Comparison of ENCODE assay signal across 17 cellular contexts in the genomic region with DNA sequence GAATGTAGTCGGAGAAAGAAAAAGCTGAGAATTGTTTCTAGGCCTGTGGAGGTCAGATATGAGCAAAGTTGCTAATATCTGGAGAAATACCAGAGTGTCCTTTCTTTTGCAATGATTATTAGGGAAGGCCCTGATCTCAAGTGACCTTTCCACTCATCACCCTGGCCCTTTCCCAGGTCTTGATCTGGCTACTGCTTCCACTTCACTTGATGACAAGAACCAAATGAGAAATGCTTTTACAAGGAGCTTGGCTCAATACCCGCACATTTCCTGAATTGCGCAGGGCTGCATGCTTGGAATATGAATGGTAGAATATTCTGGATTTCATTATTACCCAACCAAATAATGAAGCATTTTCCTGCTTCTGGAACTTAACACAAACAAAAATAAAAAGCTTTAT.
A peak's percentile ranks its signal among the peaks of the same experiment; 100 is the strongest.
DNase-seq lines count a peak whose midpoint lies in the region; ATAC-seq and TF ChIP-seq lines count a peak whose summit lies in the region.
"Had no signal": no experiment of that assay in that cellular context is flagged by ENCODE, and none has a peak within 500 bp of the region (broad histone marks: within the 10 kb centered on the region; RNA-seq: fewer than 3 reads in every experiment).

No MANE protein-coding gene starts in this region.

- H3K4me3 ChIP-seq in gastroesophageal sphincter = no peak overlapping the region
- no peak overlapping the region for H3K4me3 ChIP-seq in aorta (ENCODE audit: low read length in 2 of 2)
- H3K4me3 ChIP-seq: prostate gland had no signal

- H3K9me3 Mint-ChIP-seq in chondrocyte (ENCODE audit: low read depth) = no peaks in the 10 kb centered on the region
- H3K9me3 Mint-ChIP-seq: activated naive CD8-positive, alpha-beta T cell treated with anti-CD3 and anti-CD28 coated beads for 36 hours; CD4-positive, alpha-beta memory T cell had no signal

- TF ChIP-seq CTCF in gastroesophageal sphincter (IDR thresholded peaks at IDR 0.05) (no peak), chondrocyte (IDR thresholded peaks at IDR 0.05) (no peak)

- TF ChIP-seq POLR2A in gastroesophageal sphincter (IDR thresholded peaks at IDR 0.05) = no peak

- no peak for TF ChIP-seq EP300 in gastroesophageal sphincter (IDR thresholded peaks at IDR 0.05)

- H3K27ac ChIP-seq in gastroesophageal sphincter = no peak overlapping the region
- H3K27ac ChIP-seq in aorta (ENCODE audit: low read depth in 1 of 2, low read length in 2 of 2) = no peak overlapping the region
- H3K27ac ChIP-seq: prostate gland had no signal

- H3K4me1 ChIP-seq in gastroesophageal sphincter (no peaks in the 10 kb centered on the region), aorta (ENCODE audit: control insufficient read depth in 1 of 2, insufficient read depth in 2 of 2, low read length in 2 of 2) (no peaks in the 10 kb centered on the region)
- H3K4me1 ChIP-seq: prostate gland had no signal

- H3K27ac Mint-ChIP-seq in chondrocyte (ENCODE audit: unreplicated experiment) = no peak overlapping the region
- H3K27ac Mint-ChIP-seq: activated naive CD8-positive, alpha-beta T cell treated with anti-CD3 and anti-CD28 coated beads for 36 hours; CD4-positive, alpha-beta memory T cell had no signal

- WGBS in gastroesophageal sphincter (ENCODE audit: low coverage in 1 of 2), 2 donors = 53% methylated on average over 3 of the region's 3 CpGs; no CpG with 5 or more reads in 1 of the 2 donors
- 81 to 86% methylated on average over 3 of the region's 3 CpGs for WGBS in aorta, 2 donors

- H3K4me3 Mint-ChIP-seq in chondrocyte (ENCODE audit: unreplicated experiment) = no peak overlapping the region
- H3K4me3 Mint-ChIP-seq: activated naive CD8-positive, alpha-beta T cell treated with anti-CD3 and anti-CD28 coated beads for 36 hours; CD4-positive, alpha-beta memory T cell had no signal

- no peaks in the 10 kb centered on the region for H3K27me3 ChIP-seq in gastroesophageal sphincter
- H3K27me3 ChIP-seq in aorta (ENCODE audit: control insufficient read depth in 1 of 2, insufficient read depth in 2 of 2, low read length in 1 of 2) = no peaks in the 10 kb centered on the region

- H3K27me3 Mint-ChIP-seq in chondrocyte (ENCODE audit: low read depth) = peaks cover 3% of the 10 kb centered on the region
- H3K27me3 Mint-ChIP-seq: activated naive CD8-positive, alpha-beta T cell treated with anti-CD3 and anti-CD28 coated beads for 36 hours; CD4-positive, alpha-beta memory T cell had no signal

- H3K36me3 Mint-ChIP-seq in chondrocyte (ENCODE audit: low read depth) = no peaks in the 10 kb centered on the region
- H3K36me3 Mint-ChIP-seq: activated naive CD8-positive, alpha-beta T cell treated with anti-CD3 and anti-CD28 coated beads for 36 hours; CD4-positive, alpha-beta memory T cell had no signal

- no peak for DNase-seq in Right ventricle myocardium inferior (ENCODE audit: missing footprints)
- no peak for DNase-seq in cardiac septum (ENCODE audit: low spot score)
- DNase-seq in non-pigmented ciliary epithelial cell (ENCODE audit: low read depth) = peak; percentile 1
- DNase-seq in aorta = no peak
- DNase-seq in chondrocyte (ENCODE audit: low spot score) = no peak
- DNase-seq in NCI-H2029 (lab: John Stamatoyannopoulos, UW) = no peak
- no peak for DNase-seq in GM19238 (ENCODE audit: insufficient read length, low spot score)
- DNase-seq: 8988T; activated naive CD8-positive, alpha-beta T cell treated with anti-CD3 and anti-CD28 coated beads for 36 hours; activated T-cell treated with anti-CD3 and anti-CD28 coated beads, Interleukin-2, amount 50 U/mL, for 1 hour; CD4-positive, alpha-beta memory T cell; cerebellar nuclear complex; NCI-H1930; NCI-H748 treated with DMSO at 0.1 percent for 48 hours had no signal

- no peaks in the 10 kb centered on the region for H3K36me3 ChIP-seq in gastroesophageal sphincter
- no peaks in the 10 kb centered on the region for H3K36me3 ChIP-seq in aorta (ENCODE audit: control insufficient read depth in 1 of 2, insufficient read depth in 2 of 2, low read length in 1 of 2)
- H3K36me3 ChIP-seq: prostate gland had no signal

- H3K4me1 Mint-ChIP-seq in chondrocyte (ENCODE audit: low read depth) = no peaks in the 10 kb centered on the region
- H3K4me1 Mint-ChIP-seq: activated naive CD8-positive, alpha-beta T cell treated with anti-CD3 and anti-CD28 coated beads for 36 hours; CD4-positive, alpha-beta memory T cell had no signal

- ATAC-seq in Right ventricle myocardium inferior (peak; percentile 86), gastroesophageal sphincter (peak; percentile 85), aorta (ENCODE audit: low FRiP score) (peak; percentile 57)
- ATAC-seq: Panc1 had no signal

- H3K9me3 ChIP-seq in gastroesophageal sphincter = no peaks in the 10 kb centered on the region
- no peaks in the 10 kb centered on the region for H3K9me3 ChIP-seq in aorta (ENCODE audit: control insufficient read depth, low read length)
- H3K9me3 ChIP-seq: prostate gland had no signal

- intact Hi-C loops in Right ventricle myocardium inferior (cut with DNase I) = loop anchor here (10.0 kb wide), 1 partner anchor 139 kb away; no protein-coding TSS in a partner anchor
- intact Hi-C loops in cardiac septum (cut with DNase I) = no loop called here
- intact Hi-C loops in aorta (cut with DNase I) = no loop called here
